2 cellular contexts compared by ENCODE assay signal in the genomic region with DNA sequence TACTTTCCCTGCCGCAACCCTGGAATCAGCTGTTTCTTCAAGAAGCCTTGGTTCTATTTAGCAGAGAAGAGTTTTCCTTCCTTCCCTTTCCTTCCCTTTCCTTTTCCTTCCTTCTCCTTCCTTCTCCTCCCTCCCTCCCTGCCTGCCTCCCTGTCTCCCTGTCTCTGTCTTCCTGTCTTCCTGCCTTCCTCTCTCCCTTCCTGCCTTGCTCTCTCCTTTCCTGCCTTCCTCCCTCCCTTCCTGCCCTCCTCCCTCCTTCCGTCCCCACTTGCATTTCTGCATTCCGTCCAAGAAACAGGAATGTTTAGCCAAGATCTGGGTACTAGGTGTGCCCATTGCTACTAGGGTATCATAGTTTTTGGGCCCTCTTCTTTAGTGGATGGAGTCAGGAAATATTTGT.
TF ChIP-seq lines count a peak whose summit lies in the region.

No MANE protein-coding gene starts in this region.

TF ChIP-seq in HEK293, 187 proteins besides CTCF, POLR2A, EP300 and RAD21:
- TF ChIP-seq ZBTB20 (tag by site-specific recombination; IDR thresholded peaks at IDR 0.05) (peak; percentile 51), PRDM1 (tag by site-specific recombination; IDR thresholded peaks at IDR 0.05) (peak; percentile 92), ZNF423 (tag by site-specific recombination; IDR thresholded peaks at IDR 0.05) (no peak), ZNF366 (tag by site-specific recombination; conservative IDR thresholded peaks at IDR 0.05) (peak; percentile 85)

TF ChIP-seq in K562, 482 proteins besides CTCF, POLR2A, EP300 and RAD21:
- TF ChIP-seq SUPT5H (IDR thresholded peaks at IDR 0.05) (peak; percentile 30; the same call in 1 of the 2 replicates), ARHGAP35 (IDR thresholded peaks at IDR 0.05; ENCODE audit: partially characterized antibody) (peak; percentile 35), ZNF3 (CRISPR knock-in tag; IDR thresholded peaks at IDR 0.05) (no peak), HLTF (IDR thresholded peaks at IDR 0.05) (0 out of 2 replicates have a peak, but pooled peaks have one; percentile 48), DACH1 (IDR thresholded peaks at IDR 0.05; ENCODE audit: partially characterized antibody) (peak; percentile 40), TSC22D4 (tag; IDR thresholded peaks at IDR 0.05) (0 out of 2 replicates have a peak, but pooled peaks have one; percentile 43), OTX1 (CRISPR knock-in tag; IDR thresholded peaks at IDR 0.05) (peak; percentile 56; the same call in 1 of the 2 replicates), MYBL2 (IDR thresholded peaks at IDR 0.05; ENCODE audit: low read depth) (0 out of 2 replicates have a peak, but pooled peaks have one; percentile 16), MYBL2 (CRISPR knock-in tag; IDR thresholded peaks at IDR 0.05; ENCODE audit: borderline replicate concordance) (no peak), ZBTB5 (IDR thresholded peaks at IDR 0.05) (peak; percentile 50; the same call in 1 of the 2 replicates), WHSC1 (IDR thresholded peaks at IDR 0.05; ENCODE audit: low read length) (no peak), ZNF551 (CRISPR knock-in tag; IDR thresholded peaks at IDR 0.05) (no peak), ZNF436 (CRISPR knock-in tag; IDR thresholded peaks at IDR 0.05) (no peak), ELF4 (CRISPR knock-in tag; IDR thresholded peaks at IDR 0.05) (0 out of 2 replicates have a peak, but pooled peaks have one; percentile 61), ZBTB26 (CRISPR knock-in tag; IDR thresholded peaks at IDR 0.05) (peak; percentile 52; the same call in 1 of the 2 replicates)
- TF ChIP-seq, protein P1, sequence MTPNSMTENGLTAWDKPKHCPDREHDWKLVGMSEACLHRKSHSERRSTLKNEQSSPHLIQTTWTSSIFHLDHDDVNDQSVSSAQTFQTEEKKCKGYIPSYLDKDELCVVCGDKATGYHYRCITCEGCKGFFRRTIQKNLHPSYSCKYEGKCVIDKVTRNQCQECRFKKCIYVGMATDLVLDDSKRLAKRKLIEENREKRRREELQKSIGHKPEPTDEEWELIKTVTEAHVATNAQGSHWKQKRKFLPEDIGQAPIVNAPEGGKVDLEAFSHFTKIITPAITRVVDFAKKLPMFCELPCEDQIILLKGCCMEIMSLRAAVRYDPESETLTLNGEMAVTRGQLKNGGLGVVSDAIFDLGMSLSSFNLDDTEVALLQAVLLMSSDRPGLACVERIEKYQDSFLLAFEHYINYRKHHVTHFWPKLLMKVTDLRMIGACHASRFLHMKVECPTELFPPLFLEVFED (CRISPR knock-in tag; conservative IDR thresholded peaks at IDR 0.05) = 0 out of 2 replicates have a peak, but pooled peaks have one; percentile 31
- TF ChIP-seq, protein P2, sequence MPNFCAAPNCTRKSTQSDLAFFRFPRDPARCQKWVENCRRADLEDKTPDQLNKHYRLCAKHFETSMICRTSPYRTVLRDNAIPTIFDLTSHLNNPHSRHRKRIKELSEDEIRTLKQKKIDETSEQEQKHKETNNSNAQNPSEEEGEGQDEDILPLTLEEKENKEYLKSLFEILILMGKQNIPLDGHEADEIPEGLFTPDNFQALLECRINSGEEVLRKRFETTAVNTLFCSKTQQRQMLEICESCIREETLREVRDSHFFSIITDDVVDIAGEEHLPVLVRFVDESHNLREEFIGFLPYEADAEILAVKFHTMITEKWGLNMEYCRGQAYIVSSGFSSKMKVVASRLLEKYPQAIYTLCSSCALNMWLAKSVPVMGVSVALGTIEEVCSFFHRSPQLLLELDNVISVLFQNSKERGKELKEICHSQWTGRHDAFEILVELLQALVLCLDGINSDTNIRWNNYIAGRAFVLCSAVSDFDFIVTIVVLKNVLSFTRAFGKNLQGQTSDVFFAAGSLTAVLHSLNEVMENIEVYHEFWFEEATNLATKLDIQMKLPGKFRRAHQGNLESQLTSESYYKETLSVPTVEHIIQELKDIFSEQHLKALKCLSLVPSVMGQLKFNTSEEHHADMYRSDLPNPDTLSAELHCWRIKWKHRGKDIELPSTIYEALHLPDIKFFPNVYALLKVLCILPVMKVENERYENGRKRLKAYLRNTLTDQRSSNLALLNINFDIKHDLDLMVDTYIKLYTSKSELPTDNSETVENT (CRISPR knock-in tag; IDR thresholded peaks at IDR 0.05) = no peak
- TF ChIP-seq, protein P3, sequence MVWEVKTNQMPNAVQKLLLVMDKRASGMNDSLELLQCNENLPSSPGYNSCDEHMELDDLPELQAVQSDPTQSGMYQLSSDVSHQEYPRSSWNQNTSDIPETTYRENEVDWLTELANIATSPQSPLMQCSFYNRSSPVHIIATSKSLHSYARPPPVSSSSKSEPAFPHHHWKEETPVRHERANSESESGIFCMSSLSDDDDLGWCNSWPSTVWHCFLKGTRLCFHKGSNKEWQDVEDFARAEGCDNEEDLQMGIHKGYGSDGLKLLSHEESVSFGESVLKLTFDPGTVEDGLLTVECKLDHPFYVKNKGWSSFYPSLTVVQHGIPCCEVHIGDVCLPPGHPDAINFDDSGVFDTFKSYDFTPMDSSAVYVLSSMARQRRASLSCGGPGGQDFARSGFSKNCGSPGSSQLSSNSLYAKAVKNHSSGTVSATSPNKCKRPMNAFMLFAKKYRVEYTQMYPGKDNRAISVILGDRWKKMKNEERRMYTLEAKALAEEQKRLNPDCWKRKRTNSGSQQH (CRISPR knock-in tag; IDR thresholded peaks at IDR 0.05) = peak; percentile 46; the same call in 1 of the 2 replicates
TF ChIP-seq in K562: peak in this region for 12.
